9 cellular contexts compared by ENCODE assay signal in genomic region chr11:134033696-134034491, GRCh38. TPM values are rescaled to one million over a fixed set of nuclear protein-coding genes. Genes with fewer than 3 reads are reported as not detected.
DNase-seq lines count a peak whose midpoint lies in the region; ATAC-seq, FAIRE-seq and TF ChIP-seq lines count a peak whose summit lies in the region.
"Had no signal": no experiment of that assay in that cellular context is flagged by ENCODE, and none has a peak within 500 bp of the region (broad histone marks: within the 10 kb centered on the region; RNA-seq: fewer than 3 reads in every experiment).

No MANE protein-coding gene starts in this region.

- no peaks in the 10 kb centered on the region for H3K79me2 ChIP-seq in keratinocyte (ENCODE audit: control insufficient read depth, insufficient read depth, low read length)
- no peaks in the 10 kb centered on the region for H3K79me2 ChIP-seq in PC-9 (ENCODE audit: low read depth)

- peak overlapping the region; percentile 64 for H3K9ac ChIP-seq in keratinocyte (ENCODE audit: control insufficient read depth, extremely low read depth, insufficient read depth, low read length)

- TF ChIP-seq CTCF in GM10248 (IDR thresholded peaks at IDR 0.05; ENCODE audit: control extremely low read depth, extremely low read depth, low read depth, missing control alignments) (no peak), keratinocyte (optimal IDR thresholded peaks at IDR 0.05 in 1 of 3, IDR thresholded peaks at IDR 0.05 in 1 of 3, conservative IDR thresholded peaks at IDR 0.05 in 1 of 3; ENCODE audit: extremely low read depth in 1 of 3, insufficient read depth in 2 of 3, low read length in 3 of 3) (no peak), PC-9 (conservative IDR thresholded peaks at IDR 0.05) (no peak)

- dilution Hi-C loops in keratinocyte (cut with MboI; ENCODE audit: extremely low pct_ligation_motif_present, low sequenced_read_pairs): no loop called here

- CTCF ChIA-PET in GM10248 (lab: Yijun Ruan, JAX) (interaction anchor here (0.9 to 1.1 kb wide), 2 partner anchors 10 to 16 kb away, joined by 3 to 4 read pairs; no protein-coding TSS in a partner anchor), PC-9 (lab: Charles Lee) (no interaction called here)

- no TSS peak for BruUV-seq in PC-9 (replicated peaks; lab: Mats Ljungman, UMichigan)

- H4K20me1 ChIP-seq in keratinocyte (ENCODE audit: control insufficient read depth, extremely low read depth, insufficient read depth, low read length): no peaks in the 10 kb centered on the region
- H4K20me1 ChIP-seq in PC-9 (ENCODE audit: insufficient read depth): no peaks in the 10 kb centered on the region

- peak; percentile 61 for DNase-seq in GM10248 (ENCODE audit: extremely low spot score)
- DNase-seq in NCI-H2107 treated with DMSO at 0.1 percent for 48 hours (lab: John Stamatoyannopoulos, UW; ENCODE audit: unreplicated experiment): peak; percentile 97
- DNase-seq in activated CD4-positive, alpha-beta T cell treated with anti-CD3 and anti-CD28 coated beads for 1 hour: peak; percentile 43
- peak; percentile 95 for DNase-seq in cerebellum (ENCODE audit: low spot score)
- peak; percentile 69 for DNase-seq in keratinocyte (ENCODE audit: low read depth, low spot score)
- DNase-seq in smooth muscle cell of the brain vasculature (ENCODE audit: low read depth, low spot score): peak; percentile 31
- no peak for DNase-seq in PC-9

- H3K27ac ChIP-seq in keratinocyte (ENCODE audit: control insufficient read depth, insufficient read depth, low read length) (peak overlapping the region; percentile 79), PC-9 (no peak overlapping the region)

- H3K4me2 ChIP-seq in keratinocyte (ENCODE audit: control insufficient read depth, extremely low read depth, insufficient read depth, low read depth, low read length) (peak overlapping the region; percentile 81), PC-9 (no peak overlapping the region)

- H3K4me1 ChIP-seq in keratinocyte (ENCODE audit: control insufficient read depth, extremely low read depth, insufficient read depth, low read length) (peaks cover 50% of the 10 kb centered on the region), PC-9 (replicated peaks; ENCODE audit: insufficient read depth) (no peaks in the 10 kb centered on the region)

- peak overlapping the region in 1 of 3 experiments; percentile 37 for H3K4me3 ChIP-seq in keratinocyte (ENCODE audit: control insufficient read depth in 2 of 3, extremely low read depth in 1 of 3, insufficient read depth in 2 of 3, low read depth in 1 of 3, low read length in 3 of 3)
- H3K4me3 ChIP-seq in PC-9: no peak overlapping the region

- H3K36me3 ChIP-seq in keratinocyte (ENCODE audit: control insufficient read depth in 2 of 2, extremely low read depth in 1 of 2, insufficient read depth in 2 of 2, low read length in 2 of 2) (no peaks in the 10 kb centered on the region), PC-9 (ENCODE audit: low read depth) (no peaks in the 10 kb centered on the region)

- H2AFZ ChIP-seq in keratinocyte (ENCODE audit: control insufficient read depth, low read length) (peak overlapping the region; percentile 71), PC-9 (no peak overlapping the region)

- H3K9me2 ChIP-seq in PC-9 (ENCODE audit: insufficient read depth): no peaks in the 10 kb centered on the region

- H3K9me3 ChIP-seq in keratinocyte (ENCODE audit: control insufficient read depth, low read depth, low read length): no peaks in the 10 kb centered on the region
- no peaks in the 10 kb centered on the region for H3K9me3 ChIP-seq in PC-9 (ENCODE audit: insufficient read depth, low read depth)

- peak; percentile 92 for FAIRE-seq in keratinocyte (lab: Jason Lieb, UNC)
- FAIRE-seq: colon had no signal

- no peaks in the 10 kb centered on the region for H3F3A ChIP-seq in PC-9 (ENCODE audit: insufficient read depth, low read depth)

- POLR2A ChIA-PET in GM10248 (lab: Yijun Ruan, JAX) (no interaction called here), PC-9 (lab: Charles Lee; ENCODE audit: unreplicated experiment) (no interaction called here)

- no peaks in the 10 kb centered on the region for H3K27me3 ChIP-seq in keratinocyte (ENCODE audit: control insufficient read depth, extremely low read depth, insufficient read depth, low read length)
- H3K27me3 ChIP-seq in PC-9 (ENCODE audit: insufficient read depth, low read depth): peaks cover 98% of the 10 kb centered on the region

- peak; percentile 69 for ATAC-seq in HG02943 (IDR thresholded peaks at IDR 0.05; ENCODE audit: low read depth, unreplicated experiment)

- intact Hi-C loops in PC-9 (cut with micrococcal nuclease; ENCODE audit: unreplicated experiment): no loop called here

- H3K9me1 ChIP-seq in keratinocyte (ENCODE audit: control insufficient read depth, extremely low read depth, insufficient read depth, low read length): no peaks in the 10 kb centered on the region

RNA-seq across cellular contexts. Expression of gene JAM3, which starts 35.0 kb away (rescaled TPM):
- total RNA-seq in cerebellum (49.5 TPM), PC-9 (2021) (not detected in 2 replicates)
- polyA plus RNA-seq in keratinocyte: 5.5 to 17.0 TPM (median 11.4 TPM) in 3 replicates
- 5.6 TPM for polyA plus RNA-seq in keratinocyte (2011; ENCODE audit: low read depth)
- 9.6 and 11.3 TPM in 2 replicates for polyA plus RNA-seq in keratinocyte (2011; cell fraction: cytosol; rRNA removed)
- 25.5 and 27.8 TPM in 2 replicates for polyA plus RNA-seq in keratinocyte (2011; cell fraction: nucleus; rRNA removed)
- 2.6 and 13.3 TPM in 2 replicates for polyA plus RNA-seq in keratinocyte (2012; ENCODE audit: low replicate concordance)
- polyA minus RNA-seq in keratinocyte: 5.7 to 14.7 TPM (median 11.8 TPM) in 3 replicates
- 8.8 TPM for polyA minus RNA-seq in keratinocyte (2011; cell fraction: cytosol; rRNA and poly(A)+ RNA removed)
- polyA minus RNA-seq in keratinocyte (2011; cell fraction: nucleus; rRNA and poly(A)+ RNA removed): 9.9 and 19.9 TPM in 2 replicates

Comparison
In these comparisons a context has a peak if more than half of its experiments do, and no peak if none do; other contexts are left out.
1. DNase-seq: peak in GM10248 (single experiment), NCI-H2107 treated with DMSO at 0.1 percent for 48 hours (single experiment), activated CD4-positive, alpha-beta T cell treated with anti-CD3 and anti-CD28 coated beads for 1 hour (single experiment), cerebellum (single experiment), keratinocyte (single experiment) and smooth muscle cell of the brain vasculature (single experiment); none in PC-9 (0 of 2).
2. RNA of gene JAM3, which starts 35.0 kb away (total RNA-seq): 49.5 TPM in cerebellum (single experiment); not detected in PC-9; every median in the first group is over 10 times any median in the second.